Comparison of ENCODE assay signal across 1 cellular context in genomic region chr6:25831532-25832306, GRCh38.
TF ChIP-seq lines count a peak whose summit lies in the region.

SLC17A1 (minus strand) TSS chr6:25832052; CDS start chr6:25830557, 1,495 bp downstream.

TF ChIP-seq in HepG2, 621 proteins besides CTCF, POLR2A, EP300 and RAD21 (continued from another document):
- TF ChIP-seq IKZF5 (CRISPR knock-in tag; IDR thresholded peaks at IDR 0.05) = no peak; the same call in 1 of the 2 replicates
- peak; percentile 34; the same call in 1 of the 2 replicates for TF ChIP-seq SMAD3 (CRISPR knock-in tag; IDR thresholded peaks at IDR 0.05)
- no peak for TF ChIP-seq LCORL (IDR thresholded peaks at IDR 0.05)
- peak; percentile 18; the same call in 1 of the 2 replicates for TF ChIP-seq LCORL (CRISPR knock-in tag; IDR thresholded peaks at IDR 0.05)
- peak; percentile 32; the same call in 1 of the 2 replicates for TF ChIP-seq ZNF503 (CRISPR knock-in tag; IDR thresholded peaks at IDR 0.05)
- no peak for TF ChIP-seq ZFP62 (CRISPR knock-in tag; IDR thresholded peaks at IDR 0.05)
- TF ChIP-seq TMF1 (CRISPR knock-in tag; IDR thresholded peaks at IDR 0.05; ENCODE audit: low read depth) = no peak
- no peak for TF ChIP-seq ATF5 (CRISPR knock-in tag; IDR thresholded peaks at IDR 0.05; ENCODE audit: low read depth)
- 0 out of 4 replicates have a peak, but pooled peaks of 1 of the 2 experiments have one; percentile 40 for TF ChIP-seq KLF16 (CRISPR knock-in tag; IDR thresholded peaks at IDR 0.05)
- TF ChIP-seq TEAD3 (CRISPR knock-in tag; optimal IDR thresholded peaks at IDR 0.05; ENCODE audit: borderline replicate concordance) = no peak
- peak; percentile 72; the same call in 1 of the 2 replicates for TF ChIP-seq DRAP1 (CRISPR knock-in tag; IDR thresholded peaks at IDR 0.05)
- TF ChIP-seq TP53 (CRISPR knock-in tag; conservative IDR thresholded peaks at IDR 0.05) = no peak
- no peak for TF ChIP-seq ZNF468 (CRISPR knock-in tag; IDR thresholded peaks at IDR 0.05)
- TF ChIP-seq ZNF251 (CRISPR knock-in tag; IDR thresholded peaks at IDR 0.05) = no peak
- 0 out of 2 replicates have a peak, but pooled peaks have one; percentile 57 for TF ChIP-seq MIXL1 (CRISPR knock-in tag; IDR thresholded peaks at IDR 0.05)
- peak; percentile 60; the same call in 1 of the 2 replicates for TF ChIP-seq NFIC (IDR thresholded peaks at IDR 0.05; ENCODE audit: low read length)
